In genomic region chr6:82362144-82362543, GRCh38 we compare ENCODE assay signal across 23 cellular contexts. TPM values are rescaled to one million over a fixed set of nuclear protein-coding genes. Genes with fewer than 3 reads are reported as not detected.
A peak's percentile ranks its signal among the peaks of the same experiment; 100 is the strongest.
DNase-seq lines count a peak whose midpoint lies in the region; ATAC-seq and TF ChIP-seq lines count a peak whose summit lies in the region.
"Had no signal": no experiment of that assay in that cellular context is flagged by ENCODE, and none has a peak within 500 bp of the region (broad histone marks: within the 10 kb centered on the region; RNA-seq: fewer than 3 reads in every experiment).

No MANE protein-coding gene starts in this region.

- no peak for TF ChIP-seq CTCF in CD4-positive, alpha-beta T cell (IDR thresholded peaks at IDR 0.05)
- TF ChIP-seq CTCF in nephron (IDR thresholded peaks at IDR 0.05; ENCODE audit: unreplicated experiment in 3 of 3) (no peak), foreskin keratinocyte (conservative IDR thresholded peaks at IDR 0.05) (no peak)

- H3K4me1 Mint-ChIP-seq in CD4-positive, alpha-beta T cell (ENCODE audit: low read depth), result peaks cover 26% of the 10 kb centered on the region
- H3K4me1 Mint-ChIP-seq in nephron, result peaks cover 25% of the 10 kb centered on the region

- peaks cover 17% of the 10 kb centered on the region for H3K36me3 ChIP-seq in SJCRH30
- H3K36me3 ChIP-seq: adrenal gland, uterus had no signal

- intact Hi-C loops in CD4-positive, alpha-beta T cell (cut with DNase I, micrococcal nuclease), result no loop called here

- H3K4me1 ChIP-seq in SJCRH30, result no peaks in the 10 kb centered on the region
- peaks cover 10% of the 10 kb centered on the region for H3K4me1 ChIP-seq in foreskin keratinocyte
- H3K4me1 ChIP-seq: Caco-2, parathyroid adenoma had no signal

- peaks cover 67% of the 10 kb centered on the region for H3K27me3 Mint-ChIP-seq in CD4-positive, alpha-beta T cell
- H3K27me3 Mint-ChIP-seq in nephron (ENCODE audit: low read depth), result peaks cover 38% of the 10 kb centered on the region

- no peak overlapping the region for H3K27ac Mint-ChIP-seq in CD4-positive, alpha-beta T cell
- peak overlapping the region in 2 of 3 experiments; percentile 82 to 91 for H3K27ac Mint-ChIP-seq in nephron
- H3K27ac Mint-ChIP-seq: activated CD4-positive, alpha-beta T cell treated with anti-CD3 and anti-CD28 coated beads for 36 hours; activated CD8-positive, alpha-beta memory T cell treated with anti-CD3 and anti-CD28 coated beads, Interleukin-2, amount 10 ng/mL, durations not matched to agents 7 days and 5 days had no signal

- H3K9me3 Mint-ChIP-seq in CD4-positive, alpha-beta T cell, result no peaks in the 10 kb centered on the region
- H3K9me3 Mint-ChIP-seq in nephron, result no peaks in the 10 kb centered on the region
- H3K9me3 Mint-ChIP-seq: central memory CD8-positive, alpha-beta T cell had no signal

- H3K27me3 ChIP-seq in CD4-positive, alpha-beta T cell (ENCODE audit: control insufficient read depth, insufficient read depth, low read length), result peaks cover 63% of the 10 kb centered on the region
- H3K27me3 ChIP-seq in SJCRH30 (no peaks in the 10 kb centered on the region), foreskin keratinocyte (no peaks in the 10 kb centered on the region)
- H3K27me3 ChIP-seq: uterus had no signal

- no peak for ATAC-seq in CD4-positive, alpha-beta T cell (ENCODE audit: poor library complexity)
- ATAC-seq in foreskin keratinocyte, result no peak
- ATAC-seq: activated CD4-positive, alpha-beta T cell treated with anti-CD3 and anti-CD28 coated beads for 36 hours; activated CD8-positive, alpha-beta memory T cell treated with anti-CD3 and anti-CD28 coated beads, Interleukin-2, amount 10 ng/mL, durations not matched to agents 7 days and 5 days; left lobe of liver had no signal

- no peaks in the 10 kb centered on the region for H3K36me3 Mint-ChIP-seq in CD4-positive, alpha-beta T cell (ENCODE audit: low read depth)
- H3K36me3 Mint-ChIP-seq in nephron (ENCODE audit: low read depth), result peaks cover 7% of the 10 kb centered on the region
- H3K36me3 Mint-ChIP-seq: activated CD8-positive, alpha-beta memory T cell treated with anti-CD3 and anti-CD28 coated beads, Interleukin-2, amount 10 ng/mL, durations not matched to agents 7 days and 5 days had no signal

- H3K4me3 ChIP-seq in SJCRH30, result peak overlapping the region; percentile 75; the same call in 1 of the 2 replicates
- H3K4me3 ChIP-seq: adrenal gland had no signal

- DNase-seq in CD4-positive, alpha-beta T cell, result no peak
- DNase-seq in SJCRH30 (no peak), epithelial cell of prostate (ENCODE audit: low read depth, low spot score) (no peak), glomerular visceral epithelial cell (ENCODE audit: extremely low spot score) (no peak), foreskin keratinocyte (no peak), T-helper 9 cell (no peak)
- no peak for DNase-seq in stimulated activated CD4-positive, alpha-beta T cell treated with anti-CD3 and anti-CD28 coated beads, Interleukin-4, amount 100 ng/mL, for 24 hours
- DNase-seq: activated CD4-positive, alpha-beta T cell treated with anti-CD3 and anti-CD28 coated beads for 36 hours; activated CD8-positive, alpha-beta memory T cell treated with anti-CD3 and anti-CD28 coated beads, Interleukin-2, amount 10 ng/mL, durations not matched to agents 7 days and 5 days; adrenal gland; Caco-2; effector CD4-positive, alpha-beta T cell; NCI-H1436; NCI-H2171; NCI-H526 treated with DMSO at 0.1 percent for 48 hours; OCI-M1; stimulated activated CD4-positive, alpha-beta T cell treated with anti-CD3 and anti-CD28 coated beads, Interleukin-4, amount 100 ng/mL, for 4 hours; T1000 had no signal

- POLR2A ChIA-PET in CD4-positive, alpha-beta T cell (lab: Charles Lee), result no interaction called here

- no peak overlapping the region for H3K27ac ChIP-seq in CD4-positive, alpha-beta T cell (ENCODE audit: low read depth, low read length)
- no peak overlapping the region for H3K27ac ChIP-seq in SJCRH30
- peak overlapping the region; percentile 95 for H3K27ac ChIP-seq in epithelial cell of prostate
- no peak overlapping the region for H3K27ac ChIP-seq in foreskin keratinocyte
- H3K27ac ChIP-seq: adrenal gland, parathyroid adenoma had no signal

- peak overlapping the region; percentile 83 for H3K4me3 Mint-ChIP-seq in CD4-positive, alpha-beta T cell
- H3K4me3 Mint-ChIP-seq in nephron, result peak overlapping the region; percentile 96 to 99 (median 97)
- H3K4me3 Mint-ChIP-seq: activated CD8-positive, alpha-beta memory T cell treated with anti-CD3 and anti-CD28 coated beads, Interleukin-2, amount 10 ng/mL, durations not matched to agents 7 days and 5 days had no signal

- H3K9me3 ChIP-seq in CD4-positive, alpha-beta T cell (ENCODE audit: control insufficient read depth, low read length), result no peaks in the 10 kb centered on the region
- H3K9me3 ChIP-seq in SJCRH30 (replicated peaks), result no peaks in the 10 kb centered on the region
- H3K9me3 ChIP-seq: adrenal gland, Caco-2, uterus had no signal

- CTCF ChIA-PET in CD4-positive, alpha-beta T cell (lab: Charles Lee), result no interaction called here

RNA-seq across cellular contexts. Expression of gene TPBG, which starts 1.5 kb away (rescaled TPM):
- under 1 TPM; 0.36 to 0.56 TPM for total RNA-seq in CD4-positive, alpha-beta T cell
- total RNA-seq in SJCRH30 (2014; rRNA removed; shearing (Covaris generic)), result 47.2 and 49.9 TPM in 2 replicates
- 46.7 and 49.5 TPM in 2 replicates for total RNA-seq in foreskin keratinocyte
- 37.5 and 42.0 TPM in 2 replicates for polyA plus RNA-seq in foreskin keratinocyte
- total RNA-seq: activated CD8-positive, alpha-beta memory T cell treated with anti-CD3 and anti-CD28 coated beads, Interleukin-2, amount 10 ng/mL, durations not matched to agents 7 days and 5 days had no signal

Comparison
In these comparisons a context has a peak if more than half of its experiments do, and no peak if none do; other contexts are left out.
1. RNA of gene TPBG, which starts 1.5 kb away (total RNA-seq): 47.2 to 49.9 TPM in SJCRH30 and 46.7 to 49.5 TPM in foreskin keratinocyte; 0.36 to 0.56 TPM in CD4-positive, alpha-beta T cell; every median in the first group is over 10 times any median in the second.